ENCODE assay signal across 8 cellular contexts in the genomic region with DNA sequence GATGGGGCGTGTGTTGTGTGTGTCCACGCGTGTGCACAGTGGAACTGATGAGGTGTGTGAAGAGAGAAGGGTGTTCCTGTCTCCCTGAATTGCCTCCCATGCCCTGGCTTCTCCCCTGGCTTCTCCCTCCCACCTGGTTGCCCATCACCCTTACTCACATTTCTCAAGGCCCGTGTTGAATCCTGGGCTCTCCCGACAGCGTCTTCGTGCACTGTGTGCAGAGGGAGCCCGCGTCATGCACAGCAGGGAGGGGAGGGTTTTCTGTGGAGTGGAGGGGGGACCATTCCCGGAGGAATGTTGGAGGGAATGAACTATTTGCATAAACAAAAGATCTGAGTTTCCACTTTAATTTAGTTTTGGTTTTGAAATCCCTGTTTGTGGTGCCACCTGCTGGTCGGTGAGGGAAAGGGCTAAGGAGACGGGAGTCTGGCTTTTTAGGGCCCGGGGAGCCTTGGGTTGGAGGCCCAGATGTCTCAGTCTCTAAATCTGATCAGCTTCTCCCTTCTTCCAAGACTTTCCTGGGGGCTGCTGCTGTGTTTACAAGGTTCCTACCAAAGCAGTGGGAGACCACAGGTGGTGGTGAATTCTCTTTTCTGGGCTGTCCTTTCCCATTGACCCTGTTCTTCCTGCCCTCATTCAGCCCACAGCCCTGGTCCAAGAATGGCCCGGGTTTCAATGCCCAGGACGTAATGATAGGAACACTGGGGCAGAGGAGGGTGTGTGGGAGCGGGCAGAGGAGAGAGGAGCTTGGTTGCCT. TPM values are rescaled to one million over a fixed set of nuclear protein-coding genes. Genes with fewer than 3 reads are reported as not detected.
DNase-seq lines count a peak whose midpoint lies in the region; ATAC-seq, FAIRE-seq and TF ChIP-seq lines count a peak whose summit lies in the region.

A gene (minus strand): TSS at position 217 of the 757 bp plus-strand sequence. CDS start 57 bp downstream, at position 160.

- no peaks in the 10 kb centered on the region for H3K9me3 ChIP-seq in astrocyte (ENCODE audit: insufficient read depth, low read depth, low read length)

- H3K36me3 Mint-ChIP-seq in T-helper 2 cell treated with Interferon-gamma antibody and Interleukin-4, amounts not matched to agents 5 μg/mL and 100 μg/mL, for 36 hours (ENCODE audit: low read depth), result peaks cover 2% of the 10 kb centered on the region
- H3K36me3 Mint-ChIP-seq in astrocyte (ENCODE audit: low read depth, unreplicated experiment), result peaks cover 2% of the 10 kb centered on the region

- H3K27ac ChIP-seq in KMS-11, result no peak within 1 kb of the TSS
- no peak within 1 kb of the TSS for H3K27ac ChIP-seq in astrocyte (ENCODE audit: low read depth, low read length)

- peak within 1 kb of the TSS; percentile 70 for H3K27ac Mint-ChIP-seq in T-helper 2 cell treated with Interferon-gamma antibody and Interleukin-4, amounts not matched to agents 5 μg/mL and 100 μg/mL, for 36 hours
- peak within 1 kb of the TSS; percentile 58 for H3K27ac Mint-ChIP-seq in astrocyte (ENCODE audit: unreplicated experiment)

- peak within 1 kb of the TSS; percentile 86 for H3K4me3 Mint-ChIP-seq in T-helper 2 cell treated with Interferon-gamma antibody and Interleukin-4, amounts not matched to agents 5 μg/mL and 100 μg/mL, for 36 hours
- H3K4me3 Mint-ChIP-seq in astrocyte (ENCODE audit: unreplicated experiment), result peak within 1 kb of the TSS; percentile 40

- H3K79me2 ChIP-seq in KMS-11 (ENCODE audit: insufficient read depth, low read depth) (no peaks in the 10 kb centered on the region), astrocyte (ENCODE audit: insufficient read depth, low read length) (no peaks in the 10 kb centered on the region)

- H3K9ac ChIP-seq in KMS-11 (peak within 1 kb of the TSS; percentile 54; the same call in 1 of the 2 replicates), astrocyte (ENCODE audit: low read length) (peak within 1 kb of the TSS; percentile 73)

- H3K4me1 ChIP-seq in KMS-11 (ENCODE audit: low read depth, poor library complexity, severe bottlenecking) (peaks cover 8% of the 10 kb centered on the region), astrocyte (ENCODE audit: insufficient read depth, low read length) (peaks cover 5% of the 10 kb centered on the region)

- H3K4me3 ChIP-seq in KMS-11 (IDR thresholded peaks at IDR 0.05; ENCODE audit: insufficient read depth, low read depth, low read length) (no peak within 1 kb of the TSS), astrocyte (ENCODE audit: insufficient read depth, low read depth, low read length) (peak within 1 kb of the TSS; percentile 56)

- H3K36me3 ChIP-seq in KMS-11 (ENCODE audit: insufficient read depth) (no peaks in the 10 kb centered on the region), astrocyte (ENCODE audit: insufficient read depth, low read length) (no peaks in the 10 kb centered on the region)

- H3K27me3 ChIP-seq in KMS-11 (ENCODE audit: insufficient read depth, low read depth), result no peaks in the 10 kb centered on the region
- H3K27me3 ChIP-seq in astrocyte (ENCODE audit: insufficient read depth, low read length), result peaks cover 9% of the 10 kb centered on the region

- H4K20me1 ChIP-seq in KMS-11 (ENCODE audit: insufficient read depth) (no peaks in the 10 kb centered on the region), astrocyte (ENCODE audit: insufficient read depth, low read length) (no peaks in the 10 kb centered on the region)

- H3K4me1 Mint-ChIP-seq in T-helper 2 cell treated with Interferon-gamma antibody and Interleukin-4, amounts not matched to agents 5 μg/mL and 100 μg/mL, for 36 hours (ENCODE audit: low read depth), result peaks cover 7% of the 10 kb centered on the region
- no peaks in the 10 kb centered on the region for H3K4me1 Mint-ChIP-seq in astrocyte (ENCODE audit: low read depth, unreplicated experiment)

- DNase-seq in ELR (ENCODE audit: low read depth), result peak; percentile 78
- peak; percentile 43 for DNase-seq in T-helper 2 cell treated with Interferon-gamma antibody and Interleukin-4, amounts not matched to agents 5 μg/mL and 100 μg/mL, for 36 hours (ENCODE audit: low spot score)
- DNase-seq in astrocyte (ENCODE audit: low read depth), result peak; percentile 82
- peak; percentile 92 for DNase-seq in hepatic stellate cell (ENCODE audit: low spot score)
- DNase-seq in retina, result peak; percentile 81

- no peak for FAIRE-seq in astrocyte (lab: Jason Lieb, UNC)

- H2AFZ ChIP-seq in KMS-11 (ENCODE audit: low read depth), result peak within 1 kb of the TSS; percentile 97
- peak within 1 kb of the TSS; percentile 93 for H2AFZ ChIP-seq in astrocyte (ENCODE audit: low read depth, low read length)

- H3K4me2 ChIP-seq in KMS-11, result peak within 1 kb of the TSS; percentile 77
- peak within 1 kb of the TSS; percentile 86 for H3K4me2 ChIP-seq in astrocyte (ENCODE audit: low read length)

- no peaks in the 10 kb centered on the region for H3K9me3 Mint-ChIP-seq in T-helper 2 cell treated with Interferon-gamma antibody and Interleukin-4, amounts not matched to agents 5 μg/mL and 100 μg/mL, for 36 hours
- peaks cover 2% of the 10 kb centered on the region for H3K9me3 Mint-ChIP-seq in astrocyte (ENCODE audit: unreplicated experiment)

- ATAC-seq in GM19397 (IDR thresholded peaks at IDR 0.05; ENCODE audit: unreplicated experiment) (no peak), HG03159 (IDR thresholded peaks at IDR 0.05; ENCODE audit: unreplicated experiment) (no peak)

- peaks cover 3% of the 10 kb centered on the region for H3K27me3 Mint-ChIP-seq in T-helper 2 cell treated with Interferon-gamma antibody and Interleukin-4, amounts not matched to agents 5 μg/mL and 100 μg/mL, for 36 hours (ENCODE audit: low read depth)
- H3K27me3 Mint-ChIP-seq in astrocyte (ENCODE audit: low read depth, unreplicated experiment), result peaks cover 31% of the 10 kb centered on the region

- peak; percentile 87 for TF ChIP-seq CTCF in KMS-11 (conservative IDR thresholded peaks at IDR 0.05; ENCODE audit: low read depth, low read length)
- TF ChIP-seq CTCF in astrocyte (IDR thresholded peaks at IDR 0.05; ENCODE audit: insufficient read depth, low read depth, low read length), result peak; percentile 79

RNA-seq across cellular contexts. Expression of the gene that starts here (rescaled TPM):
- total RNA-seq in astrocyte, result 0.86 and 1.6 TPM in 2 replicates
